9 cellular contexts compared by ENCODE assay signal in the genomic region with DNA sequence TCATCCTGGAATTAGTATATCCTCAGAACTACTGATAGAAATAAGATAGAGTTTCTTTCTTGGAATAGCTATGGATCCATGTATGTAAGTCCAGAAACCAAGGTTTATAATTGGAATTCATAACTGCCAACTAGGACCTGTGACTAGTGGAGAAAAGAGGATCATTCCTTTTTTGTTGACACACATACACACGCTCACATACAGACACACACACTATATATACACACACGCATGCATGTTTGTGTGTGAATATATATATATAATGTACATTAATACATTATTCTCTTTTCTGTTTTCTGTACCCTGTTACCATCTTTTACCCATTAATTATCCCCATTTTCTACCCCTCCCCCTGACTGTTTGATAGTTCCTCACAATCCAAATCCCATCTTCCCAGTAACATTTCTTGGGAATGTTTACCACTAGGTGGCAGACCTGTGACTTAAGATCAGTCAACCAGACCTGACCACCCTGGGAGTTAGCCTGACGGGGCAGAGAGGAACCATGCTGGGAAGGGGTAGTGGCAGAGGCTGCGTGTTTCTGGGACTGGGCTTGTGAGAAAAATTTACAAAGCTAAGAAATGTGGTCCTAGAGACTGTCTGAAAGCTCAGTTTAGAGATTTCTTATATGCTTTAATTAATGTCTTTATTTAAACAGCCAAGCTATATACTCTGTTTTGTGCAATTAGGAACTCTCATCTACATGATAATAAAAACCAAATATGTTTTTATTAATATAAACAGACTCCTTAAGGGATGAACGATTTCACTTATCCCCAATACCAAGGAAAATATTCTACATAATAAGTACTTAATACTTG.
DNase-seq lines count a peak whose midpoint lies in the region; ATAC-seq and TF ChIP-seq lines count a peak whose summit lies in the region.
"Had no signal": no experiment of that assay in that cellular context is flagged by ENCODE, and none has a peak within 500 bp of the region (broad histone marks: within the 10 kb centered on the region; RNA-seq: fewer than 3 reads in every experiment).

No MANE protein-coding gene starts in this region.

- no peaks in the 10 kb centered on the region for H3K27me3 Mint-ChIP-seq in T-helper 17 cell

- DNase-seq in DMS153 (lab: John Stamatoyannopoulos, UW) (peak; percentile 31), NCI-H1092 treated with DMSO at 0.1 percent for 48 hours (lab: John Stamatoyannopoulos, UW) (peak; percentile 33), UCSD-AML1 (lab: John Stamatoyannopoulos, UW; ENCODE audit: unreplicated experiment) (peak; percentile 8), left ventricle myocardium inferior (no peak), smooth muscle cell of the brain vasculature (ENCODE audit: low read depth, low spot score) (peak; percentile 54), T-helper 17 cell (no peak)
- DNase-seq in stimulated activated CD4-positive, alpha-beta T cell treated with anti-CD3 and anti-CD28 coated beads, Interleukin-2, amount 100 ng/mL, for 48 hours: no peak

- H3K36me3 ChIP-seq in left ventricle myocardium inferior: no peaks in the 10 kb centered on the region

- H3K27ac Mint-ChIP-seq in T-helper 17 cell: no peak overlapping the region
- H3K27ac Mint-ChIP-seq: T-helper 1 cell treated with Interleukin-12 subunit alpha and Interleukin-12 subunit beta and Interleukin-4 antibody, amounts not matched to agents 30 μg/mL and 1 μg/mL, for 36 hours had no signal

- H3K36me3 Mint-ChIP-seq in T-helper 17 cell (ENCODE audit: low read depth): no peaks in the 10 kb centered on the region

- no peak overlapping the region for H3K4me3 Mint-ChIP-seq in T-helper 17 cell
- H3K4me3 Mint-ChIP-seq: T-helper 1 cell treated with Interleukin-12 subunit alpha and Interleukin-12 subunit beta and Interleukin-4 antibody, amounts not matched to agents 30 μg/mL and 1 μg/mL, for 36 hours had no signal

- ATAC-seq in GM21723 (IDR thresholded peaks at IDR 0.05; ENCODE audit: unreplicated experiment) (peak; percentile 61), T-helper 17 cell (no peak)

- no peaks in the 10 kb centered on the region for H3K27me3 ChIP-seq in left ventricle myocardium inferior (ENCODE audit: low read depth)

- H3K4me1 Mint-ChIP-seq in T-helper 17 cell: no peaks in the 10 kb centered on the region

- H3K9me3 ChIP-seq in left ventricle myocardium inferior (replicated peaks) (no peaks in the 10 kb centered on the region), T-helper 17 cell (ENCODE audit: control insufficient read depth, low read length, poor library complexity, severe bottlenecking) (no peaks in the 10 kb centered on the region)

- H3K27ac ChIP-seq in left ventricle myocardium inferior (replicated peaks): no peak overlapping the region

- peak; percentile 66 for TF ChIP-seq CTCF in left ventricle myocardium inferior (IDR thresholded peaks at IDR 0.05; ENCODE audit: borderline replicate concordance)

- intact Hi-C loops in left ventricle myocardium inferior (cut with micrococcal nuclease): loop anchor here (5.0 kb wide), 1 partner anchor 176 kb away; no protein-coding TSS in a partner anchor

- H3K4me1 ChIP-seq in left ventricle myocardium inferior: no peaks in the 10 kb centered on the region

- H3K4me3 ChIP-seq in left ventricle myocardium inferior: no peak overlapping the region

Comparison
In these comparisons a context has a peak if more than half of its experiments do, and no peak if none do; other contexts are left out.
1. DNase-seq: peak in DMS153 (single experiment), NCI-H1092 treated with DMSO at 0.1 percent for 48 hours (single experiment), UCSD-AML1 (single experiment) and smooth muscle cell of the brain vasculature (single experiment); none in left ventricle myocardium inferior (single experiment), stimulated activated CD4-positive, alpha-beta T cell treated with anti-CD3 and anti-CD28 coated beads, Interleukin-2, amount 100 ng/mL, for 48 hours (0 of 2) and T-helper 17 cell (0 of 3).